8 cellular contexts compared by ENCODE assay signal in the genomic region with DNA sequence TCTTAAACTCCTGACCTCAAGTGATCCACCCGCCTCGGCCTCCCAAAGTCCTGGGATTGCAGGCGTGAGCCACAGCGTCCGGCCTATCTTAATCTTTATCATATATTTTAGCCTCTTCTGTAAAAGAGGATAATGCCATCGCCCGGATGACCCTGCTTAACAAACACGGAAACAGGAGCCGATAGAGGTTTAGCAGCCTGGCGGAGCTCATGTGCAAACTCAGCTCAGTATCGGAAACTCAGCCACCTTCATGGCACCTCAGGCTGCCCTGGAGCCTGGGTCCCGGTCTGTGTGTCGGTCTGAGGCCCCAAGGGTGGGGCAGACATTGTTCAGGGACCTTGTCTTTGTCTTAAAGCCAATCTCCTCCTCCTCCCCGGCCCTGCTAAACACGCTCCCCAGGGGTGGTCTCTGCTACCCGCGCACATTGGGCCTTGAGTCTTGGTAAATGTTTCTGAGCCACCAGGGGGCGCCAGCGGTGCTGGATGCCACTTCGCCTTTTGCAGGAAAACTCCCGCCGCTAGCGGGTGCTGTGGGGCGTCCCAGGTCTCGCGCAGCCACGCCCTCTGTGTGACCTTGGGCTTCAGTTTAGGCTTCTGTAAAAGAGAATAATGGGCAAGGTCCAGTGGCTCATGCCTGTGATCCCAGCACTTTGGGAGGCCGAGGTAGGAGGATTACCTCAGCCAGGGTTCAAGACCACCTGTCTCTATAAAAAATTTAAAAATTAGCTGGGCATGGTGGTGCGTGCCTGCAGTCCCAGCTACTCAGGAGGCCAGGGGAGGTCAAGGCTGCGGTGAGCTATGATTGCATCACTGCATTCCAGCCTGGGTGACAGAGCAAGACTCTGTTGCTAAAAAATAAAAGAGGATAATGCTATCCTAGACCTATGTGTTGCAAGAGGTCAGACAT. TPM values are rescaled to one million over a fixed set of nuclear protein-coding genes. Genes with fewer than 3 reads are reported as not detected.
DNase-seq lines count a peak whose midpoint lies in the region; ATAC-seq and TF ChIP-seq lines count a peak whose summit lies in the region.

No MANE protein-coding gene starts in this region.

- H3K4me3 ChIP-seq in NB4 (ENCODE audit: low read depth, low read length) = no peak overlapping the region

- intact Hi-C loops in CD14-positive monocyte (cut with micrococcal nuclease) (loop anchor here in 1 of 2 donors (5.0 to 10.0 kb wide), 2 partner anchors 78 to 200 kb away; no protein-coding TSS in a partner anchor), left colon (cut with DNase I, micrococcal nuclease) (no loop called here)

- no peak for TF ChIP-seq POLR2A in NB4 (IDR thresholded peaks at IDR 0.05; ENCODE audit: extremely low read depth, insufficient read length)

- H3K36me3 Mint-ChIP-seq in CD14-positive monocyte = peaks cover 0 to 4% of the 10 kb centered on the region in 2 donors

- peaks cover 61% of the 10 kb centered on the region for H3K4me1 Mint-ChIP-seq in CD14-positive monocyte

- H3K27ac Mint-ChIP-seq in CD14-positive monocyte = peak overlapping the region; percentile 81 to 95 (median 89)

- peak overlapping the region in 1 of 2 donors; percentile 26 for H3K4me3 Mint-ChIP-seq in CD14-positive monocyte

- peaks cover 0 to 5% (median 0%) of the 10 kb centered on the region in 3 donors for H3K27me3 Mint-ChIP-seq in CD14-positive monocyte (ENCODE audit: low read depth in 3 of 3)

- H3K9me3 Mint-ChIP-seq in CD14-positive monocyte = peaks cover 0 to 4% (median 0%) of the 10 kb centered on the region in 7 donors

- TF ChIP-seq CTCF in CD14-positive monocyte (IDR thresholded peaks at IDR 0.05) = peak; percentile 98
- peak; percentile 99 for TF ChIP-seq CTCF in NB4 (IDR thresholded peaks at IDR 0.05; ENCODE audit: low read depth, low read length)

- ATAC-seq in GM19467 (IDR thresholded peaks at IDR 0.05; ENCODE audit: unreplicated experiment) (peak; percentile 75), left colon (peak; percentile 91)
- peak; percentile 84 to 93 for ATAC-seq in activated CD4-positive, CD25-positive, alpha-beta regulatory T cell treated with anti-CD3 and anti-CD28 coated beads, Interleukin-2, amount 50 U/mL, for 24 hours

- no peak overlapping the region for H3K27ac ChIP-seq in caudate nucleus (ENCODE audit: low read depth, low read length)

- peak; percentile 86 for DNase-seq in CD14-positive monocyte (ENCODE audit: low spot score)
- DNase-seq in NB4 (ENCODE audit: low read depth) = peak; percentile 97
- DNase-seq in caudate nucleus (lab: John Stamatoyannopoulos, UW) = peak in 45 of 61 donors; percentile 8 to 70 (median 38)
- DNase-seq in left colon = peak; percentile 88 to 100
- DNase-seq in stimulated activated CD4-positive, alpha-beta T cell treated with anti-CD3 and anti-CD28 coated beads, Interleukin-4, amount 100 ng/mL, for 1 hour = peak; percentile 98
- no peak for DNase-seq in cerebellum (ENCODE audit: low spot score)

RNA-seq across cellular contexts. Expression of a gene that starts 2.7 kb away (rescaled TPM):
- polyA plus RNA-seq in CD14-positive monocyte = 1 to 10 TPM; 1.3 to 2.1 TPM
- total RNA-seq in left colon (under 1 TPM in 1 of 2 donors, not detected in 1; 0.28 TPM), cerebellum (1.2 TPM)

RNA-seq across cellular contexts. Expression of a gene that starts 24.9 kb away (rescaled TPM):
- 10 to 100 TPM; 10.3 to 21.6 TPM for polyA plus RNA-seq in CD14-positive monocyte
- total RNA-seq in left colon (100 to 1,000 TPM in 1 of 2 donors, 10 to 100 TPM in 1; 57.7 to 125 TPM), cerebellum (4.0 TPM)

RNA-seq across cellular contexts. Expression of a gene that starts 32.6 kb away (rescaled TPM):
- 100 to 1,000 TPM; 179 to 186 TPM for polyA plus RNA-seq in CD14-positive monocyte
- total RNA-seq in left colon = 100 to 1,000 TPM; 156 to 184 TPM
- 53.8 TPM for total RNA-seq in cerebellum

Comparison
In these comparisons a context has a peak if more than half of its experiments do, and no peak if none do; other contexts are left out.
1. RNA of a gene that starts 24.9 kb away (total RNA-seq): 57.7 to 125 TPM in left colon; 4.0 TPM in cerebellum (single experiment); every median in the first group is over 10 times any median in the second.
2. Peak in every context shown above with its lines, with median percentiles within 50 percentile points of each other: ATAC-seq.